In genomic region chr14:44384093-44384492, GRCh38 we compare ENCODE assay signal across 24 cellular contexts.
A peak's percentile ranks its signal among the peaks of the same experiment; 100 is the strongest.
DNase-seq lines count a peak whose midpoint lies in the region; ATAC-seq and TF ChIP-seq lines count a peak whose summit lies in the region.
"Had no signal": no experiment of that assay in that cellular context is flagged by ENCODE, and none has a peak within 500 bp of the region (broad histone marks: within the 10 kb centered on the region; RNA-seq: fewer than 3 reads in every experiment).

No MANE protein-coding gene starts in this region.

- H3K4me3 ChIP-seq in smooth muscle cell, result no peak overlapping the region
- H3K4me3 ChIP-seq: PC-9, SJSA1 had no signal

- WGBS in smooth muscle cell (ENCODE audit: low lambda C conversion rate), result 93% methylated on average over 5 of the region's 5 CpGs

- H2AFZ ChIP-seq in smooth muscle cell (ENCODE audit: low read depth), result peak overlapping the region; percentile 60
- H2AFZ ChIP-seq: PC-9 had no signal

- H3K27me3 ChIP-seq in smooth muscle cell (ENCODE audit: low read depth), result no peaks in the 10 kb centered on the region
- H3K27me3 ChIP-seq: SJSA1 had no signal

- no peak for TF ChIP-seq CTCF in glutamatergic neuron (IDR thresholded peaks at IDR 0.05; ENCODE audit: partially characterized antibody, unreplicated experiment)
- TF ChIP-seq CTCF in smooth muscle cell (IDR thresholded peaks at IDR 0.05; ENCODE audit: borderline replicate concordance, insufficient read depth, poor library complexity, severe bottlenecking), result no peak
- no peak for TF ChIP-seq CTCF in activated CD8-positive, alpha-beta T cell treated with anti-CD3 and anti-CD28 coated beads for 36 hours (IDR thresholded peaks at IDR 0.05)

- no peak overlapping the region for H3K9ac ChIP-seq in smooth muscle cell (ENCODE audit: low read depth)
- H3K9ac ChIP-seq: KMS-11 had no signal

- H3K4me1 Mint-ChIP-seq in glutamatergic neuron (ENCODE audit: low read depth, unreplicated experiment), result no peaks in the 10 kb centered on the region
- no peaks in the 10 kb centered on the region for H3K4me1 Mint-ChIP-seq in activated CD8-positive, alpha-beta T cell treated with anti-CD3 and anti-CD28 coated beads for 36 hours (ENCODE audit: low read depth)
- H3K4me1 Mint-ChIP-seq: IgD-negative memory B cell had no signal

- H3K9me3 Mint-ChIP-seq in glutamatergic neuron (ENCODE audit: unreplicated experiment), result no peaks in the 10 kb centered on the region
- peaks cover 2% of the 10 kb centered on the region for H3K9me3 Mint-ChIP-seq in activated CD8-positive, alpha-beta T cell treated with anti-CD3 and anti-CD28 coated beads for 36 hours
- H3K9me3 Mint-ChIP-seq: CD8-positive, alpha-beta T cell had no signal

- ATAC-seq in activated CD8-positive, alpha-beta T cell treated with anti-CD3 and anti-CD28 coated beads for 36 hours, result no peak
- ATAC-seq: CD8-positive, alpha-beta T cell had no signal

- H3F3A ChIP-seq in smooth muscle cell (ENCODE audit: low read depth), result no peaks in the 10 kb centered on the region

- CTCF ChIA-PET in activated CD8-positive, alpha-beta T cell treated with anti-CD3 and anti-CD28 coated beads for 36 hours (lab: Charles Lee), result no interaction called here

- no peaks in the 10 kb centered on the region for H4K20me1 ChIP-seq in smooth muscle cell (ENCODE audit: low read depth)

- intact Hi-C loops in activated CD8-positive, alpha-beta T cell treated with anti-CD3 and anti-CD28 coated beads for 36 hours (cut with micrococcal nuclease), result no loop called here

- H3K9me3 ChIP-seq in smooth muscle cell (replicated peaks; ENCODE audit: low read depth), result no peaks in the 10 kb centered on the region
- H3K9me3 ChIP-seq: Caco-2, SJSA1 had no signal

- H3K27me3 Mint-ChIP-seq in glutamatergic neuron (ENCODE audit: unreplicated experiment), result no peaks in the 10 kb centered on the region
- no peaks in the 10 kb centered on the region for H3K27me3 Mint-ChIP-seq in activated CD8-positive, alpha-beta T cell treated with anti-CD3 and anti-CD28 coated beads for 36 hours
- H3K27me3 Mint-ChIP-seq: IgD-negative memory B cell had no signal

- POLR2A ChIA-PET in activated CD8-positive, alpha-beta T cell treated with anti-CD3 and anti-CD28 coated beads for 36 hours (lab: Charles Lee), result no interaction called here

- H3K27ac ChIP-seq in smooth muscle cell (ENCODE audit: low read depth), result no peak overlapping the region
- H3K27ac ChIP-seq: KMS-11, PC-9, SJSA1 had no signal

- no peak overlapping the region for H3K4me3 Mint-ChIP-seq in glutamatergic neuron (ENCODE audit: unreplicated experiment)
- no peak overlapping the region for H3K4me3 Mint-ChIP-seq in activated CD8-positive, alpha-beta T cell treated with anti-CD3 and anti-CD28 coated beads for 36 hours
- H3K4me3 Mint-ChIP-seq: CD8-positive, alpha-beta T cell; IgD-negative memory B cell had no signal

- no peaks in the 10 kb centered on the region for H3K79me2 ChIP-seq in smooth muscle cell (ENCODE audit: low read depth)

- no peak overlapping the region for H3K4me2 ChIP-seq in smooth muscle cell
- H3K4me2 ChIP-seq: KMS-11 had no signal

- H3K27ac Mint-ChIP-seq in glutamatergic neuron (ENCODE audit: unreplicated experiment), result peak overlapping the region; percentile 39
- H3K27ac Mint-ChIP-seq in activated CD8-positive, alpha-beta T cell treated with anti-CD3 and anti-CD28 coated beads for 36 hours, result no peak overlapping the region
- H3K27ac Mint-ChIP-seq: CD8-positive, alpha-beta T cell; IgD-negative memory B cell had no signal

- in situ Hi-C loops in G401 (cut with HindIII; ENCODE audit: low sequenced_read_pairs), result no loop called here

- peak; percentile 61 for DNase-seq in G401 (ENCODE audit: low spot score)
- DNase-seq in NCI-H69 (lab: John Stamatoyannopoulos, UW), result peak; percentile 4
- DNase-seq in glutamatergic neuron, result no peak
- DNase-seq in smooth muscle cell (lab: John Stamatoyannopoulos, UW; ENCODE audit: unreplicated experiment), result no peak
- no peak for DNase-seq in NCI-H510A (lab: John Stamatoyannopoulos, UW)
- DNase-seq in activated CD8-positive, alpha-beta T cell treated with anti-CD3 and anti-CD28 coated beads for 36 hours, result no peak
- DNase-seq in putamen (ENCODE audit: low spot score), result no peak
- DNase-seq: C1 segment of cervical spinal cord; Caco-2; CD8-positive, alpha-beta T cell; DMS79 treated with DMSO at 0.1 percent for 48 hours; HCEC 1CT; MM.1S; NCI-H187; NCI-H2081 treated with DMSO at 0.1 percent for 48 hours; NCI-H2171; NCI-H524 treated with DMSO at 0.1 percent for 48 hours; NCI-H82; PC-9; Right ventricle myocardium superior; RPMI8226 had no signal

- no peaks in the 10 kb centered on the region for H3K4me1 ChIP-seq in smooth muscle cell (ENCODE audit: low read depth)
- H3K4me1 ChIP-seq: Caco-2, SJSA1 had no signal

- no peaks in the 10 kb centered on the region for H3K36me3 Mint-ChIP-seq in glutamatergic neuron (ENCODE audit: unreplicated experiment)
- no peaks in the 10 kb centered on the region for H3K36me3 Mint-ChIP-seq in activated CD8-positive, alpha-beta T cell treated with anti-CD3 and anti-CD28 coated beads for 36 hours (ENCODE audit: low read depth)
- H3K36me3 Mint-ChIP-seq: CD8-positive, alpha-beta T cell; IgD-negative memory B cell had no signal

- H3K36me3 ChIP-seq in smooth muscle cell (ENCODE audit: low read depth), result no peaks in the 10 kb centered on the region
- H3K36me3 ChIP-seq: SJSA1 had no signal

Comparison
In these comparisons a context has a peak if more than half of its experiments do, and no peak if none do; other contexts are left out.
1. DNase-seq: peak in G401 (single experiment) and NCI-H69 (single experiment); none in glutamatergic neuron (single experiment), smooth muscle cell (single experiment), NCI-H510A (single experiment), activated CD8-positive, alpha-beta T cell treated with anti-CD3 and anti-CD28 coated beads for 36 hours (single experiment) and putamen (single experiment).